Comparison of ENCODE assay signal across 13 cellular contexts in the genomic region with DNA sequence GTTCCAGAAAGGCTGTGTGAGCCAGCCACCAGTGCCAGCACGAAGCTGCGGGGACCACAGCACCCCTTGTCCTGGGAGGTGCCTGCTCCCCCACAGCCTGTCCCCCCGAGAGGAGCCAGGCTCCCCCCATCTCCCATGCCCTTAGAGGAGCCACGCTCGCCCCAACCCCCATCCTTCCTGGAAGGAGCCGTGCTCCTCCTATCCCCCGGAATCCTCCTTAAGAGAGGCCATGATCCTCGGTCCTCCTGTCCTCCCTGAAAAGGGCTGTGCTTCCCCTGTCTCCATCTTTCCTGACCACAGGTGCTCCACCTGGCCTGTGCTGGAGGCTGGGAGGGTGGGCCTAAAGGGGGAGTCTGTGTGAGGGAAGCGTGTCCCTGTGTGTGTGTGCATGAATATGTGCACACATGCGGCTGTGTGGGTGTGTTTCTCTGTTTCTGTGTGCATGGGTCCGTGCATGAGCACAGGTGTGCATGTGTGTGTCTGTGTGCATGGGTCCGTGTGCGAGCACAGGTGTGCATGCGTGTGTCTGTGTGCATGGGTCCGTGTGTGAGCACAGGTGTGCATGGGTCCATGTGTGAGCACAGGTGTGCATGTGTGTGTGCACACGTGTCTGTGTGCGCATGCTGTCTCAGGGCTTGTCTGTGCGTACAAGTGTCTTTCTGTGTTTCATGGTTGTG.
DNase-seq lines count a peak whose midpoint lies in the region; ATAC-seq and TF ChIP-seq lines count a peak whose summit lies in the region.
"Had no signal": no experiment of that assay in that cellular context is flagged by ENCODE, and none has a peak within 500 bp of the region (broad histone marks: within the 10 kb centered on the region; RNA-seq: fewer than 3 reads in every experiment).

No MANE protein-coding gene starts in this region.

- TF ChIP-seq CTCF in osteoblast (IDR thresholded peaks at IDR 0.05; ENCODE audit: extremely low read depth, low read depth, low read length), result no peak

- no peaks in the 10 kb centered on the region for H3K9me3 ChIP-seq in osteoblast (ENCODE audit: low read depth, low read length)

- H3K79me2 ChIP-seq in osteoblast (ENCODE audit: insufficient read depth, low read length), result no peaks in the 10 kb centered on the region

- intact Hi-C loops in cardiac septum (cut with DNase I), result no loop called here
- intact Hi-C loops in left cardiac atrium (cut with DNase I), result no loop called here
- intact Hi-C loops in left colon (cut with DNase I, micrococcal nuclease), result no loop called here

- no peaks in the 10 kb centered on the region for H3K27me3 Mint-ChIP-seq in T-helper 2 cell treated with Interferon-gamma antibody and Interleukin-4, amounts not matched to agents 5 μg/mL and 100 μg/mL, for 36 hours (ENCODE audit: low read depth)

- no peak overlapping the region for H3K4me3 ChIP-seq in osteoblast (ENCODE audit: insufficient read depth, low read length)
- H3K4me3 ChIP-seq: PC-9, SK-N-MC had no signal

- H3K36me3 ChIP-seq in osteoblast (ENCODE audit: insufficient read depth, low read length), result no peaks in the 10 kb centered on the region

- H2AFZ ChIP-seq in osteoblast (ENCODE audit: low read length), result no peak overlapping the region
- H2AFZ ChIP-seq: PC-9 had no signal

- H4K20me1 ChIP-seq in osteoblast (ENCODE audit: insufficient read depth, low read length), result peaks cover 11% of the 10 kb centered on the region

- peaks cover 2% of the 10 kb centered on the region for H3K4me1 ChIP-seq in osteoblast (ENCODE audit: insufficient read depth, low read length)

- no peak for ATAC-seq in left cardiac atrium
- peak; percentile 7 for ATAC-seq in left colon
- no peak for ATAC-seq in HG02763 (IDR thresholded peaks at IDR 0.05; ENCODE audit: unreplicated experiment)

- no peaks in the 10 kb centered on the region for H3K4me1 Mint-ChIP-seq in T-helper 2 cell treated with Interferon-gamma antibody and Interleukin-4, amounts not matched to agents 5 μg/mL and 100 μg/mL, for 36 hours (ENCODE audit: low read depth)

- no peak overlapping the region for H3K4me2 ChIP-seq in osteoblast (ENCODE audit: insufficient read depth, low read length)

- no peak overlapping the region for H3K27ac ChIP-seq in osteoblast (ENCODE audit: low read depth, low read length)
- H3K27ac ChIP-seq: C4-2B, PC-9, SK-N-MC had no signal

- DNase-seq in cardiac septum (ENCODE audit: low spot score) (peak; percentile 33), left cardiac atrium (no peak), left colon (no peak), osteoblast (ENCODE audit: insufficient read length, low spot score, missing footprints) (peak; percentile 61), epidermal melanocyte (ENCODE audit: insufficient read length, low spot score) (no peak), ecto neural progenitor cell (ENCODE audit: low spot score) (no peak)
- DNase-seq in T-helper 2 cell treated with Interferon-gamma antibody and Interleukin-4, amounts not matched to agents 5 μg/mL and 100 μg/mL, for 36 hours (ENCODE audit: low spot score), result no peak
- DNase-seq: NCI-H1048, NCI-H1436 treated with DMSO at 0.1 percent for 48 hours had no signal

- no peaks in the 10 kb centered on the region for H3K36me3 Mint-ChIP-seq in T-helper 2 cell treated with Interferon-gamma antibody and Interleukin-4, amounts not matched to agents 5 μg/mL and 100 μg/mL, for 36 hours (ENCODE audit: low read depth)

- H3K4me3 Mint-ChIP-seq in T-helper 2 cell treated with Interferon-gamma antibody and Interleukin-4, amounts not matched to agents 5 μg/mL and 100 μg/mL, for 36 hours, result no peak overlapping the region

- H3K27ac Mint-ChIP-seq in T-helper 2 cell treated with Interferon-gamma antibody and Interleukin-4, amounts not matched to agents 5 μg/mL and 100 μg/mL, for 36 hours, result no peak overlapping the region

- H3K27me3 ChIP-seq in osteoblast (ENCODE audit: insufficient read depth, low read length), result peaks cover 4% of the 10 kb centered on the region

- H3K9me3 Mint-ChIP-seq in T-helper 2 cell treated with Interferon-gamma antibody and Interleukin-4, amounts not matched to agents 5 μg/mL and 100 μg/mL, for 36 hours, result no peaks in the 10 kb centered on the region

Comparison
In these comparisons a context has a peak if more than half of its experiments do, and no peak if none do; other contexts are left out.
1. DNase-seq: peak in cardiac septum (single experiment) and osteoblast (single experiment); none in left cardiac atrium (single experiment), left colon (0 of 2), T-helper 2 cell treated with Interferon-gamma antibody and Interleukin-4, amounts not matched to agents 5 μg/mL and 100 μg/mL, for 36 hours (single experiment), epidermal melanocyte (single experiment) and ecto neural progenitor cell (single experiment).